18 cellular contexts compared by ENCODE assay signal in the genomic region with DNA sequence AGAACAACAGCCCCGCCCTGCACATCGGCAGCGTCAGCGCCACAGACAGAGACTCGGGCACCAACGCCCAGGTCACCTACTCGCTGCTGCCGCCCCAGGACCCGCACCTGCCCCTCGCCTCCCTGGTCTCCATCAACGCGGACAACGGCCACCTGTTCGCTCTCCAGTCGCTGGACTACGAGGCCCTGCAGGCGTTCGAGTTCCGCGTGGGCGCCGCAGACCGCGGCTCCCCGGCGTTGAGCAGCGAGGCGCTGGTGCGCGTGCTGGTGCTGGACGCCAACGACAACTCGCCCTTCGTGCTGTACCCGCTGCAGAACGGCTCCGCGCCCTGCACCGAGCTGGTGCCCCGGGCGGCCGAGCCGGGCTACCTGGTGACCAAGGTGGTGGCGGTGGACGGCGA. TPM values are rescaled to one million over a fixed set of nuclear protein-coding genes. Genes with fewer than 3 reads are reported as not detected.
"Had no signal": no experiment of that assay in that cellular context is flagged by ENCODE, and none has a peak within 500 bp of the region (broad histone marks: within the 10 kb centered on the region; RNA-seq: fewer than 3 reads in every experiment).

No MANE protein-coding gene starts in this region.

RNA-seq across cellular contexts. Expression of gene PCDHB2, which starts 1.8 kb away (rescaled TPM):
- total RNA-seq: activated B cell treated with CpG ODN at 0.5 μM for 24 hours; activated CD4-positive, alpha-beta T cell treated with anti-CD3 and anti-CD28 coated beads, Interleukin-2, amount 10 ng/mL, durations not matched to agents 24 days and 14 days; activated CD8-positive, alpha-beta memory T cell treated with anti-CD3 and anti-CD28 coated beads for 36 hours; activated CD8-positive, alpha-beta T cell treated with anti-CD3 and anti-CD28 coated beads for 36 hours; activated naive CD4-positive, alpha-beta T cell treated with anti-CD3 and anti-CD28 coated beads for 36 hours; activated naive CD4-positive, alpha-beta T cell treated with anti-CD3 and anti-CD28 coated beads, Interleukin-2, amount 50 U/mL, for 72 hours; activated naive CD8-positive, alpha-beta T cell treated with anti-CD3 and anti-CD28 coated beads for 36 hours; activated T-cell treated with anti-CD3 and anti-CD28 coated beads, Interleukin-2, amount 50 U/mL, for 72 hours; activated T-helper 1 cell treated with anti-CD3 and anti-CD28 coated beads, Interleukin-12 subunit alpha, Interleukin-12 subunit beta, Interleukin-2, Interleukin-4 antibody, amounts not matched to agents 30 ng/mL and 10 ng/mL and 1 ng/mL, durations not matched to agents 14 hours and 24 hours and 36 hours; T-helper 1 cell treated with Interleukin-12 subunit alpha and Interleukin-12 subunit beta and Interleukin-4 antibody, amounts not matched to agents 30 ng/mL and 1 ng/mL, for 36 hours had no signal

RNA-seq across cellular contexts. Expression of gene PCDHB3, which starts 4.1 kb away (rescaled TPM):
- total RNA-seq: activated B cell treated with CpG ODN at 0.5 μM for 24 hours; activated CD4-positive, alpha-beta memory T cell treated with anti-CD3 and anti-CD28 coated beads for 36 hours; activated CD4-positive, alpha-beta T cell treated with anti-CD3 and anti-CD28 coated beads, Interleukin-2, amount 10 ng/mL, durations not matched to agents 24 days and 14 days; activated CD8-positive, alpha-beta memory T cell treated with anti-CD3 and anti-CD28 coated beads for 36 hours; activated CD8-positive, alpha-beta T cell treated with anti-CD3 and anti-CD28 coated beads for 36 hours; activated naive CD4-positive, alpha-beta T cell treated with anti-CD3 and anti-CD28 coated beads for 36 hours; activated naive CD4-positive, alpha-beta T cell treated with anti-CD3 and anti-CD28 coated beads, Interleukin-2, amount 50 U/mL, for 72 hours; activated naive CD8-positive, alpha-beta T cell treated with anti-CD3 and anti-CD28 coated beads for 36 hours; activated T-cell treated with anti-CD3 and anti-CD28 coated beads, Interleukin-2, amount 50 U/mL, for 4 hours; activated T-cell treated with anti-CD3 and anti-CD28 coated beads, Interleukin-2, amount 50 U/mL, for 72 hours; activated T-helper 1 cell treated with anti-CD3 and anti-CD28 coated beads, Interleukin-12 subunit alpha, Interleukin-12 subunit beta, Interleukin-2, Interleukin-4 antibody, amounts not matched to agents 30 ng/mL and 10 ng/mL and 1 ng/mL, durations not matched to agents 14 hours and 24 hours and 36 hours; T-helper 1 cell treated with Interleukin-12 subunit alpha and Interleukin-12 subunit beta and Interleukin-4 antibody, amounts not matched to agents 30 ng/mL and 1 ng/mL, for 36 hours; T-helper 17 cell; T-helper 2 cell treated with Interferon-gamma antibody and Interleukin-4, amounts not matched to agents 100 ng/mL and 5 ng/mL, for 36 hours had no signal

RNA-seq across cellular contexts. Expression of gene PCDHB4, which starts 25.4 kb away (rescaled TPM):
- total RNA-seq: activated B cell treated with CpG ODN at 0.5 μM for 24 hours; activated CD4-positive, alpha-beta memory T cell treated with anti-CD3 and anti-CD28 coated beads for 36 hours; activated CD4-positive, alpha-beta T cell treated with anti-CD3 and anti-CD28 coated beads, Interleukin-2, amount 10 ng/mL, durations not matched to agents 24 days and 14 days; activated CD8-positive, alpha-beta memory T cell treated with anti-CD3 and anti-CD28 coated beads for 36 hours; activated CD8-positive, alpha-beta T cell treated with anti-CD3 and anti-CD28 coated beads for 36 hours; activated naive CD4-positive, alpha-beta T cell treated with anti-CD3 and anti-CD28 coated beads for 36 hours; activated naive CD4-positive, alpha-beta T cell treated with anti-CD3 and anti-CD28 coated beads, Interleukin-2, amount 50 U/mL, for 72 hours; activated naive CD8-positive, alpha-beta T cell treated with anti-CD3 and anti-CD28 coated beads for 36 hours; activated T-cell treated with anti-CD3 and anti-CD28 coated beads, Interleukin-2, amount 50 U/mL, for 4 hours; activated T-cell treated with anti-CD3 and anti-CD28 coated beads, Interleukin-2, amount 50 U/mL, for 72 hours; activated T-helper 1 cell treated with anti-CD3 and anti-CD28 coated beads, Interleukin-12 subunit alpha, Interleukin-12 subunit beta, Interleukin-2, Interleukin-4 antibody, amounts not matched to agents 30 ng/mL and 10 ng/mL and 1 ng/mL, durations not matched to agents 14 hours and 24 hours and 36 hours; activated T-helper 17 cell treated with anti-CD3 and anti-CD28 coated beads, Interleukin-2, amount 50 U/mL, for 72 hours; T-cell; T-helper 1 cell treated with Interleukin-12 subunit alpha and Interleukin-12 subunit beta and Interleukin-4 antibody, amounts not matched to agents 30 ng/mL and 1 ng/mL, for 36 hours; T-helper 17 cell; T-helper 2 cell treated with Interferon-gamma antibody and Interleukin-4, amounts not matched to agents 100 ng/mL and 5 ng/mL, for 36 hours had no signal

RNA-seq across cellular contexts. Expression of gene PCDHB5, which starts 38.8 kb away (rescaled TPM):
- total RNA-seq: activated B cell treated with CpG ODN at 0.5 μM for 24 hours; activated CD4-positive, alpha-beta memory T cell treated with anti-CD3 and anti-CD28 coated beads for 36 hours; activated CD4-positive, alpha-beta T cell treated with anti-CD3 and anti-CD28 coated beads, Interleukin-2, amount 10 ng/mL, durations not matched to agents 24 days and 14 days; activated CD8-positive, alpha-beta memory T cell treated with anti-CD3 and anti-CD28 coated beads for 36 hours; activated CD8-positive, alpha-beta T cell treated with anti-CD3 and anti-CD28 coated beads for 36 hours; activated naive CD4-positive, alpha-beta T cell treated with anti-CD3 and anti-CD28 coated beads for 36 hours; activated naive CD8-positive, alpha-beta T cell treated with anti-CD3 and anti-CD28 coated beads for 36 hours; activated T-cell treated with anti-CD3 and anti-CD28 coated beads, Interleukin-2, amount 50 U/mL, for 72 hours; activated T-helper 1 cell treated with anti-CD3 and anti-CD28 coated beads, Interleukin-12 subunit alpha, Interleukin-12 subunit beta, Interleukin-2, Interleukin-4 antibody, amounts not matched to agents 30 ng/mL and 10 ng/mL and 1 ng/mL, durations not matched to agents 14 hours and 24 hours and 36 hours; activated T-helper 17 cell treated with anti-CD3 and anti-CD28 coated beads, Interleukin-2, amount 50 U/mL, for 72 hours; T-helper 1 cell treated with Interleukin-12 subunit alpha and Interleukin-12 subunit beta and Interleukin-4 antibody, amounts not matched to agents 30 ng/mL and 1 ng/mL, for 36 hours; T-helper 2 cell treated with Interferon-gamma antibody and Interleukin-4, amounts not matched to agents 100 ng/mL and 5 ng/mL, for 36 hours had no signal

RNA-seq across cellular contexts. Expression of gene PCDHB1, which starts 45.0 kb away (rescaled TPM):
- total RNA-seq: activated B cell treated with CpG ODN at 0.5 μM for 24 hours; activated CD4-positive, alpha-beta memory T cell treated with anti-CD3 and anti-CD28 coated beads for 36 hours; activated CD4-positive, alpha-beta T cell treated with anti-CD3 and anti-CD28 coated beads, Interleukin-2, amount 10 ng/mL, durations not matched to agents 24 days and 14 days; activated CD8-positive, alpha-beta memory T cell treated with anti-CD3 and anti-CD28 coated beads for 36 hours; activated CD8-positive, alpha-beta T cell treated with anti-CD3 and anti-CD28 coated beads for 36 hours; activated naive CD4-positive, alpha-beta T cell treated with anti-CD3 and anti-CD28 coated beads for 36 hours; activated naive CD4-positive, alpha-beta T cell treated with anti-CD3 and anti-CD28 coated beads, Interleukin-2, amount 50 U/mL, for 72 hours; activated naive CD8-positive, alpha-beta T cell treated with anti-CD3 and anti-CD28 coated beads for 36 hours; activated T-cell treated with anti-CD3 and anti-CD28 coated beads, Interleukin-2, amount 50 U/mL, for 4 hours; activated T-cell treated with anti-CD3 and anti-CD28 coated beads, Interleukin-2, amount 50 U/mL, for 72 hours; activated T-helper 1 cell treated with anti-CD3 and anti-CD28 coated beads, Interleukin-12 subunit alpha, Interleukin-12 subunit beta, Interleukin-2, Interleukin-4 antibody, amounts not matched to agents 30 ng/mL and 10 ng/mL and 1 ng/mL, durations not matched to agents 14 hours and 24 hours and 36 hours; activated T-helper 17 cell treated with anti-CD3 and anti-CD28 coated beads, Interleukin-2, amount 50 U/mL, for 72 hours; aorta; cardiac septum; T-cell; T-helper 1 cell treated with Interleukin-12 subunit alpha and Interleukin-12 subunit beta and Interleukin-4 antibody, amounts not matched to agents 30 ng/mL and 1 ng/mL, for 36 hours; T-helper 17 cell; T-helper 2 cell treated with Interferon-gamma antibody and Interleukin-4, amounts not matched to agents 100 ng/mL and 5 ng/mL, for 36 hours had no signal
- polyA plus RNA-seq: aorta had no signal
